In the genomic region with DNA sequence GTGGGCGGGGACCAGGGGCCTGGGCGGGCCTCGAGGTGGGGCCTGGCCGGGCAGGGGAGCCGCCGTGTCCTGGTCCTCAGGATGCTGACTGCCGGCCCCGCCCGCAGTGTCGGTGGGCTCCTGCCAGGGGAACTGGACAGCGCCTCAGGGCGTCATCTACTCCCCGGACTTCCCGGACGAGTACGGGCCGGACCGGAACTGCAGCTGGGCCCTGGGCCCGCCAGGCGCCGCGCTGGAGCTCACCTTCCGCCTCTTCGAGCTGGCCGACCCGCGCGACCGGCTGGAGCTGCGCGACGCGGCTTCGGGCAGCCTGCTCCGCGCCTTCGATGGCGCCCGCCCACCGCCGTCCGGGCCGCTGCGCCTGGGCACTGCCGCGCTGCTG, we compare ENCODE assay signal across 18 cellular contexts. TPM values are rescaled to one million over a fixed set of nuclear protein-coding genes. Genes with fewer than 3 reads are reported as not detected.
A peak's percentile ranks its signal among the peaks of the same experiment; 100 is the strongest.
DNase-seq lines count a peak whose midpoint lies in the region; ATAC-seq and TF ChIP-seq lines count a peak whose summit lies in the region.
"Had no signal": no experiment of that assay in that cellular context is flagged by ENCODE, and none has a peak within 500 bp of the region (broad histone marks: within the 10 kb centered on the region; RNA-seq: fewer than 3 reads in every experiment).

No MANE protein-coding gene starts in this region.

- H3K27ac Mint-ChIP-seq in endodermal cell: no peak overlapping the region
- H3K27ac Mint-ChIP-seq: naive thymus-derived CD4-positive, alpha-beta T cell had no signal

- H3K27ac ChIP-seq in HUES6 (ENCODE audit: low read depth, low read length): no peak overlapping the region
- no peak overlapping the region for H3K27ac ChIP-seq in endodermal cell (ENCODE audit: low read depth, low read length)
- H3K27ac ChIP-seq: gastroesophageal sphincter had no signal

- DNase-seq in NCI-H748 (lab: John Stamatoyannopoulos, UW; ENCODE audit: unreplicated experiment) (peak; percentile 37), NCI-H748 treated with DMSO at 0.1 percent for 48 hours (lab: John Stamatoyannopoulos, UW) (no peak), endodermal cell (peak; percentile 80), NCI-H69 (lab: John Stamatoyannopoulos, UW) (no peak)
- DNase-seq: 8988T; activated CD8-positive, alpha-beta memory T cell treated with anti-CD3 and anti-CD28 coated beads, Interleukin-2, amount 50 U/mL, for 4 hours; activated naive CD4-positive, alpha-beta T cell treated with anti-CD3 and anti-CD28 coated beads, Interleukin-2, amount 50 U/mL, for 16 hours; caudate nucleus; KG1; NCI-H1417 treated with DMSO at 0.1 percent for 48 hours; NCI-H226 had no signal

- H3K4me1 ChIP-seq in HUES6 (ENCODE audit: control insufficient read depth, insufficient read depth, low read length): peaks cover 27% of the 10 kb centered on the region
- H3K4me1 ChIP-seq in endodermal cell (ENCODE audit: control insufficient read depth, insufficient read depth, low read length): peaks cover 14% of the 10 kb centered on the region
- peaks cover 35% of the 10 kb centered on the region for H3K4me1 ChIP-seq in skeletal muscle satellite cell (ENCODE audit: control insufficient read depth, insufficient read depth, low read length)

- peak overlapping the region; percentile 44 for H3K4me2 ChIP-seq in skeletal muscle satellite cell (ENCODE audit: low read length)

- WGBS in endodermal cell (ENCODE audit: insufficient coverage in 1 of 2, insufficient read length in 1 of 2), 2 experiments: 85 to 93% methylated on average over 41 to 46 of the region's 46 CpGs

- H3K27me3 ChIP-seq in HUES6 (ENCODE audit: control insufficient read depth, insufficient read depth, low read length) (peaks cover 38% of the 10 kb centered on the region), endodermal cell (ENCODE audit: control insufficient read depth, insufficient read depth, low read length, poor library complexity, severe bottlenecking) (peaks cover 4% of the 10 kb centered on the region), skeletal muscle satellite cell (ENCODE audit: control insufficient read depth, insufficient read depth, low read length) (peaks cover 43% of the 10 kb centered on the region)

- peak; percentile 38 for TF ChIP-seq CTCF in endodermal cell (conservative IDR thresholded peaks at IDR 0.05)

- peaks cover 4% of the 10 kb centered on the region for H3K36me3 Mint-ChIP-seq in endodermal cell (ENCODE audit: low read depth)

- peaks cover 6% of the 10 kb centered on the region for H3K4me1 Mint-ChIP-seq in endodermal cell

- H3K9ac ChIP-seq in HUES6 (ENCODE audit: low read length) (no peak overlapping the region), endodermal cell (ENCODE audit: extremely low read depth, low read length, poor library complexity, severe bottlenecking) (no peak overlapping the region), skeletal muscle satellite cell (ENCODE audit: low read depth, low read length) (no peak overlapping the region)

- H3K27me3 Mint-ChIP-seq in endodermal cell (ENCODE audit: insufficient read depth): peaks cover 52% of the 10 kb centered on the region

- H3K4me3 ChIP-seq in HUES6 (ENCODE audit: low read depth, low read length) (peak overlapping the region; percentile 31; the same call in 1 of the 2 replicates), endodermal cell (ENCODE audit: low read length) (no peak overlapping the region), skeletal muscle satellite cell (ENCODE audit: low read length) (no peak overlapping the region)

- H3K9me3 ChIP-seq in HUES6 (ENCODE audit: control insufficient read depth, insufficient read depth, low read depth, low read length) (no peaks in the 10 kb centered on the region), endodermal cell (ENCODE audit: control insufficient read depth, low read length) (no peaks in the 10 kb centered on the region), skeletal muscle satellite cell (replicated peaks; ENCODE audit: low read length) (no peaks in the 10 kb centered on the region)
- H3K9me3 ChIP-seq: gastroesophageal sphincter had no signal

- peaks cover 7% of the 10 kb centered on the region for H3K36me3 ChIP-seq in HUES6 (ENCODE audit: control insufficient read depth, insufficient read depth, low read length)
- no peaks in the 10 kb centered on the region for H3K36me3 ChIP-seq in endodermal cell (ENCODE audit: control insufficient read depth, insufficient read depth, low read length)
- H3K36me3 ChIP-seq in skeletal muscle satellite cell (ENCODE audit: insufficient read depth, low read length): no peaks in the 10 kb centered on the region
- H3K36me3 ChIP-seq: gastroesophageal sphincter had no signal

- no peak overlapping the region for H3K4me3 Mint-ChIP-seq in endodermal cell

- no peaks in the 10 kb centered on the region for H3K9me3 Mint-ChIP-seq in endodermal cell

- ATAC-seq in GM21367 (IDR thresholded peaks at IDR 0.05; ENCODE audit: unreplicated experiment) (no peak), HG03378 (IDR thresholded peaks at IDR 0.05; ENCODE audit: unreplicated experiment) (no peak)
- ATAC-seq: gastroesophageal sphincter; naive thymus-derived CD4-positive, alpha-beta T cell had no signal

RNA-seq across cellular contexts. Expression of gene PAQR4, which starts 2.4 kb away (rescaled TPM):
- total RNA-seq in endodermal cell: 10 to 100 TPM; 30.5 to 32.0 TPM
- polyA plus RNA-seq in endodermal cell (2013, experiment 1 of 2): 26.0 TPM
- polyA plus RNA-seq in endodermal cell (2013, experiment 2 of 2): 23.2 TPM
- total RNA-seq in skeletal muscle satellite cell (2012; rRNA removed): 5.8 and 10.7 TPM in 2 replicates

RNA-seq across cellular contexts. Expression of gene KREMEN2, which starts 2.7 kb away (rescaled TPM):
- 1 to 10 TPM; 5.0 to 8.4 TPM for total RNA-seq in endodermal cell
- 2.5 TPM for polyA plus RNA-seq in endodermal cell (2013, experiment 1 of 2)
- 3.9 TPM for polyA plus RNA-seq in endodermal cell (2013, experiment 2 of 2)
- total RNA-seq in skeletal muscle satellite cell (2012; rRNA removed): 1.3 TPM in 1 of 2 replicates, not detected in the other
- total RNA-seq: gastroesophageal sphincter; naive thymus-derived CD4-positive, alpha-beta T cell had no signal
- polyA plus RNA-seq: naive thymus-derived CD4-positive, alpha-beta T cell; urinary bladder had no signal

RNA-seq across cellular contexts. Expression of gene PKMYT1, which starts 13.5 kb away (rescaled TPM):
- total RNA-seq in endodermal cell: 100 to 1,000 TPM in 1 of 2 donors, 10 to 100 TPM in 1; 88.5 to 101 TPM
- 42.5 TPM for polyA plus RNA-seq in endodermal cell (2013, experiment 1 of 2)
- polyA plus RNA-seq in endodermal cell (2013, experiment 2 of 2): 36.6 TPM
- total RNA-seq in skeletal muscle satellite cell (2012; rRNA removed): 17.0 and 19.9 TPM in 2 replicates
- polyA plus RNA-seq: naive thymus-derived CD4-positive, alpha-beta T cell had no signal

RNA-seq across cellular contexts. Expression of gene CLDN9, which starts 45.9 kb away (rescaled TPM):
- total RNA-seq in endodermal cell: under 1 TPM in 1 of 2 donors, not detected in 1; 0.18 TPM
- polyA plus RNA-seq in endodermal cell (2013, experiment 1 of 2): not detected
- 0.12 TPM for polyA plus RNA-seq in endodermal cell (2013, experiment 2 of 2)
- not detected in 2 replicates for total RNA-seq in skeletal muscle satellite cell (2012; rRNA removed)
- total RNA-seq: urinary bladder had no signal
- polyA plus RNA-seq: naive thymus-derived CD4-positive, alpha-beta T cell had no signal

RNA-seq across cellular contexts. Expression of gene CLDN6, which starts 51.2 kb away (rescaled TPM):
- total RNA-seq in endodermal cell: 100 to 1,000 TPM; 404 to 572 TPM
- 135 TPM for polyA plus RNA-seq in endodermal cell (2013, experiment 1 of 2)
- polyA plus RNA-seq in endodermal cell (2013, experiment 2 of 2): 120 TPM
- not detected in 2 replicates for total RNA-seq in skeletal muscle satellite cell (2012; rRNA removed)
- total RNA-seq: gastroesophageal sphincter; naive thymus-derived CD4-positive, alpha-beta T cell; urinary bladder had no signal
- polyA plus RNA-seq: naive thymus-derived CD4-positive, alpha-beta T cell; urinary bladder had no signal

Comparison
In these comparisons a context has a peak if more than half of its experiments do, and no peak if none do; other contexts are left out.
1. DNase-seq: peak in NCI-H748 (single experiment) and endodermal cell (single experiment); none in NCI-H748 treated with DMSO at 0.1 percent for 48 hours (single experiment) and NCI-H69 (single experiment).